7 cellular contexts compared by ENCODE assay signal in the genomic region with DNA sequence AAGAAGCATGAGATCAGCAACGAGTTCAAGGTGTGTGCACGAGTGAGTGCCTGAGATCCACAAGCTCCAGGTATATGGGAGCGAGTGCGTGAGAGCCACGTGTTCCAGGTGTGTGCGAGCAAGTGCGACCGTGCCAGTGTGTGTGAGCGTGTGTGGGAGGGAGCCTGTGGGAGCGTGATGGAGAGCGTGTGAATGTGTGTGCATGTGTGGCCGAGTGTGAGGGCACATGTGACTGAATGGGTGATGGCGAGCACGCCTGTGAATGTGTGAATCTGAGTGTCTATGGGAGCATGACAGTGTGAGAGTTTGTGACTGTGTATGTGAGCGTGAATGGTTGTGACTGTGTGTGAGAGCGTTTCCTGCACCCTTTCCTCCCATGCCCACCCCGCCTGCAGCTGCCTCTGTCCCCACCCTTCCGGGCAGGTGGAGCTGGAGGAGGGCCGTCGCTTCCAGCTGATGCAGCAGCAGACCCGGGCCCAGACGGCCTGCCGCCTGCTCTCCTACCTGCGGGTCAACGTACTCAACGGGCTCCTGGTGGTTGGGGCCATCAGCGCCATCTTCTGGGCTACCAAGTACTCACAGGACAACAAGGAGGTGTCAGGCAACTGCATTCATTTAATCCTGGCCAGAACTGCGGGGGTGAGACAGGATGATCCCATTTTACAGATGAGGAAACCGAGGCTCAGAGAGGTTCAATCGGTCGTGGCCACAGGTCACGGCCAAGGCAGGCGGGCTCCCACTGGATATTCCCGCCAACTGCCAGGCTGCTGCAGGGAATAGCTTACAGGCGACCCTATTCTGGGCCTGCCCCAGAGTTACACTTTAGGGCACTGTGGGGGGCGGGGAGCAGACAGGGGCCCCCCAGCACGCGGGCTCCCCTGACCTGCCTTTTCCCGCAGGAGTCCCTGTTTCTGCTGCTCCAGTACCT. TPM values are rescaled to one million over a fixed set of nuclear protein-coding genes. Genes with fewer than 3 reads are reported as not detected.
DNase-seq lines count a peak whose midpoint lies in the region; ATAC-seq and TF ChIP-seq lines count a peak whose summit lies in the region.

No MANE protein-coding gene starts in this region.

- DNase-seq in GM13976 (ENCODE audit: low spot score), result no peak
- DNase-seq in NCI-H345 (lab: John Stamatoyannopoulos, UW), result peak; percentile 63
- peak; percentile 83 for DNase-seq in activated CD4-positive, alpha-beta T cell treated with anti-CD3 and anti-CD28 coated beads for 48 hours
- peak; percentile 81 for DNase-seq in dermis blood vessel endothelial cell
- no peak for DNase-seq in cerebellar nuclear complex (lab: John Stamatoyannopoulos, UW)

- in situ Hi-C loops in GM13976 (cut with MboI; ENCODE audit: low sequenced_read_pairs, unreplicated experiment), result no loop called here

- TF ChIP-seq CTCF in GM13976 (IDR thresholded peaks at IDR 0.05; ENCODE audit: borderline replicate concordance, control extremely low read depth, extremely low read depth, insufficient read depth, missing control alignments) (peak; percentile 78), nephron (IDR thresholded peaks at IDR 0.05; ENCODE audit: unreplicated experiment in 3 of 3) (peak; percentile 16 to 32 (median 19))

- peak overlapping the region in 1 of 3 experiments; percentile 11 for H3K27ac Mint-ChIP-seq in nephron

- H3K27me3 Mint-ChIP-seq in nephron (ENCODE audit: low read depth), result peaks cover 30% of the 10 kb centered on the region

- H3K9me3 Mint-ChIP-seq in nephron, result no peaks in the 10 kb centered on the region

- H3K36me3 Mint-ChIP-seq in nephron (ENCODE audit: low read depth), result no peaks in the 10 kb centered on the region

- ATAC-seq in HG02973 (IDR thresholded peaks at IDR 0.05; ENCODE audit: unreplicated experiment), result no peak

- H3K4me3 Mint-ChIP-seq in nephron, result no peak overlapping the region

- H3K4me1 Mint-ChIP-seq in nephron, result peaks cover 5% of the 10 kb centered on the region

RNA-seq across cellular contexts. Expression of a gene that starts 3.7 kb away (rescaled TPM):
- 0.14 and 0.34 TPM in 2 replicates for total RNA-seq in dermis blood vessel endothelial cell

RNA-seq across cellular contexts. Expression of a gene that starts 5.7 kb away (rescaled TPM):
- 69.6 and 70.2 TPM in 2 replicates for total RNA-seq in dermis blood vessel endothelial cell

RNA-seq across cellular contexts. Expression of a gene that starts 11.9 kb away (rescaled TPM):
- not detected in 2 replicates for total RNA-seq in dermis blood vessel endothelial cell

RNA-seq across cellular contexts. Expression of a gene that starts 34.1 kb away (rescaled TPM):
- total RNA-seq in dermis blood vessel endothelial cell, result 48.0 and 54.0 TPM in 2 replicates

RNA-seq across cellular contexts. Expression of a gene that starts 52.6 kb away (rescaled TPM):
- total RNA-seq in dermis blood vessel endothelial cell, result 98.7 and 170 TPM in 2 replicates

Comparison
In these comparisons a context has a peak if more than half of its experiments do, and no peak if none do; other contexts are left out.
1. DNase-seq: peak in NCI-H345 (single experiment), activated CD4-positive, alpha-beta T cell treated with anti-CD3 and anti-CD28 coated beads for 48 hours (single experiment) and dermis blood vessel endothelial cell (single experiment); none in GM13976 (single experiment) and cerebellar nuclear complex (0 of 2).